10 cellular contexts compared by ENCODE assay signal in genomic region chr9:37424204-37424685, GRCh38. TPM values are rescaled to one million over a fixed set of nuclear protein-coding genes. Genes with fewer than 3 reads are reported as not detected.
DNase-seq lines count a peak whose midpoint lies in the region; ATAC-seq and TF ChIP-seq lines count a peak whose summit lies in the region.
"Had no signal": no experiment of that assay in that cellular context is flagged by ENCODE, and none has a peak within 500 bp of the region (broad histone marks: within the 10 kb centered on the region; RNA-seq: fewer than 3 reads in every experiment).

No MANE protein-coding gene starts in this region.

- no peak overlapping the region for H2AFZ ChIP-seq in GM23338

- H3K4me3 ChIP-seq in GM23338 (peak overlapping the region; percentile 92; the same call in 1 of the 2 replicates), psoas muscle (peak overlapping the region; percentile 83)

- H3K36me3 Mint-ChIP-seq in GM23338 (ENCODE audit: low read depth) (peaks cover 40% of the 10 kb centered on the region), T-cell (peaks cover 17% of the 10 kb centered on the region)

- H3K4me2 ChIP-seq in GM23338: peak overlapping the region; percentile 87

- H3K27me3 ChIP-seq in GM23338 (ENCODE audit: insufficient read depth) (no peaks in the 10 kb centered on the region), psoas muscle (ENCODE audit: insufficient read depth in 3 of 3, low read length in 2 of 3) (no peaks in the 10 kb centered on the region)

- H4K20me1 ChIP-seq in GM23338 (replicated peaks; ENCODE audit: insufficient read depth): peaks cover 4% of the 10 kb centered on the region; the same call in 1 of the 2 replicates

- H3K4me1 Mint-ChIP-seq in GM23338 (peaks cover 19% of the 10 kb centered on the region; the same call in 2 of the 3 replicates), T-cell (peaks cover 22 to 30% (median 22%) of the 10 kb centered on the region in 3 donors)

- peaks cover 15% of the 10 kb centered on the region for H3K79me2 ChIP-seq in GM23338 (replicated peaks; ENCODE audit: insufficient read depth)

- H3K4me3 Mint-ChIP-seq in GM23338 (peak overlapping the region; percentile 93), T-cell (peak overlapping the region in 2 of 3 donors; percentile 93 to 97)

- H3K9me3 Mint-ChIP-seq in GM23338 (no peaks in the 10 kb centered on the region), T-cell (no peaks in the 10 kb centered on the region)

- peaks cover 7% of the 10 kb centered on the region; the same call in 1 of the 2 replicates for H3F3A ChIP-seq in GM23338 (replicated peaks; ENCODE audit: low read depth)

- H3K4me1 ChIP-seq in GM23338 (ENCODE audit: insufficient read depth) (peaks cover 8% of the 10 kb centered on the region), psoas muscle (peaks cover 17% of the 10 kb centered on the region)

- intact Hi-C loops in psoas muscle (cut with DNase I): loop anchor here (5.0 to 10.0 kb wide), 3 partner anchors 38 to 151 kb away; partner anchors contain the start of genes FBXO10 (in 1 of the 2) and ZBTB5 (in 1 of the 2)

- H3K27me3 Mint-ChIP-seq in GM23338 (ENCODE audit: insufficient read depth, low read depth, poor library complexity): peaks cover 13% of the 10 kb centered on the region
- no peaks in the 10 kb centered on the region for H3K27me3 Mint-ChIP-seq in T-cell

- H3K9me3 ChIP-seq in psoas muscle: no peaks in the 10 kb centered on the region

- no peak overlapping the region for H3K27ac ChIP-seq in GM23338 (ENCODE audit: low read depth)
- no peak overlapping the region for H3K27ac ChIP-seq in psoas muscle

- H3K36me3 ChIP-seq in GM23338 (ENCODE audit: insufficient read depth) (peaks cover 7% of the 10 kb centered on the region; the same call in 1 of the 2 replicates), psoas muscle (ENCODE audit: insufficient read depth in 1 of 2, low read depth in 1 of 2) (peaks cover 3 to 50% of the 10 kb centered on the region in 2 donors)

- 47 to 52% (median 48%) methylated on average over 8 of the region's 8 CpGs for WGBS in psoas muscle, 3 donors

- TF ChIP-seq CTCF in GM23338 (conservative IDR thresholded peaks at IDR 0.05; ENCODE audit: low read depth in 2 of 2): no peak
- TF ChIP-seq CTCF in psoas muscle (IDR thresholded peaks at IDR 0.05): no peak

- POLR2A ChIA-PET in T-cell (lab: Charles Lee): no interaction called here

- DNase-seq in GM23338 (ENCODE audit: low spot score): no peak
- no peak for DNase-seq in T-cell
- DNase-seq in fibroblast of gingiva (ENCODE audit: low read depth): peak; percentile 4
- DNase-seq in psoas muscle: no peak
- DNase-seq in DMS79 (lab: John Stamatoyannopoulos, UW): no peak
- no peak for DNase-seq in SW 1271 (lab: John Stamatoyannopoulos, UW)
- DNase-seq: hypothalamus, NCI-H446 treated with DMSO at 0.1 percent for 48 hours had no signal

- H3K27ac Mint-ChIP-seq in GM23338 (no peak overlapping the region), T-cell (peak overlapping the region in 1 of 2 donors; percentile 96)

- CTCF ChIA-PET in T-cell (lab: Charles Lee): no interaction called here

- ATAC-seq in GM23338 (no peak), T-cell (replicated peaks in 1 of 4) (no peak), psoas muscle (no peak), GM19467 (IDR thresholded peaks at IDR 0.05; ENCODE audit: unreplicated experiment) (no peak), HG02973 (IDR thresholded peaks at IDR 0.05; ENCODE audit: unreplicated experiment) (no peak)

- no peaks in the 10 kb centered on the region for H3K9me2 ChIP-seq in GM23338 (ENCODE audit: insufficient read depth)

TF ChIP-seq in GM23338, 12 proteins besides CTCF, POLR2A, EP300 and RAD21 (continues in another document):
- TF ChIP-seq EZH2phosphoT487 (IDR thresholded peaks at IDR 0.05; ENCODE audit: unreplicated experiment) (no peak), CREB1 (CRISPR knock-in tag; IDR thresholded peaks at IDR 0.05; ENCODE audit: low read depth) (no peak), ZNF462 (CRISPR knock-in tag; IDR thresholded peaks at IDR 0.05) (no peak), STAT1 (IDR thresholded peaks at IDR 0.05; ENCODE audit: unreplicated experiment) (no peak), JUNB (IDR thresholded peaks at IDR 0.05; ENCODE audit: unreplicated experiment) (no peak), ZNF114 (CRISPR knock-in tag; IDR thresholded peaks at IDR 0.05) (no peak), ETS1 (IDR thresholded peaks at IDR 0.05) (no peak), ZNF331 (CRISPR knock-in tag; IDR thresholded peaks at IDR 0.05; ENCODE audit: low read depth) (no peak), EZH2 (IDR thresholded peaks at IDR 0.05; ENCODE audit: low read depth, unreplicated experiment) (no peak), POLR2AphosphoS5 (IDR thresholded peaks at IDR 0.05; ENCODE audit: low read depth) (no peak)

RNA-seq across cellular contexts. Expression of gene GRHPR, which starts 1.7 kb away (rescaled TPM):
- total RNA-seq in GM23338 (2014; rRNA removed; shearing (Covaris generic)): 120 and 128 TPM in 2 replicates
- polyA plus RNA-seq in GM23338 (2016; fragmentation: Nextera tagmentation; extraction: Ambion mirVana): 62.4 and 69.0 TPM in 2 replicates
- total RNA-seq in T-cell: 10 to 100 TPM; 33.3 to 63.8 (median 43.9) TPM
- 100 to 1,000 TPM in 3 of 4 donors, 10 to 100 TPM in 1; 74.7 to 111 (median 100) TPM for total RNA-seq in psoas muscle
- polyA plus RNA-seq in psoas muscle: 100 to 1,000 TPM in 2 of 3 donors, 10 to 100 TPM in 1; 72.2 to 138 (median 105) TPM

RNA-seq across cellular contexts. Expression of gene ZBTB5, which starts 41.0 kb away (rescaled TPM):
- 19.5 and 20.3 TPM in 2 replicates for total RNA-seq in GM23338 (2014; rRNA removed; shearing (Covaris generic))
- polyA plus RNA-seq in GM23338 (2016; fragmentation: Nextera tagmentation; extraction: Ambion mirVana) (2.5 and 2.8 TPM in 2 replicates), psoas muscle (1 to 10 TPM; 2.5 to 5.3 (median 3.0) TPM)
- total RNA-seq in T-cell (10 to 100 TPM; 12.5 to 14.3 (median 13.3) TPM), psoas muscle (1 to 10 TPM; 5.2 to 6.0 (median 5.3) TPM)
